10 cellular contexts compared by ENCODE assay signal in genomic region chr2:170817999-170818293, GRCh38. TPM values are rescaled to one million over a fixed set of nuclear protein-coding genes. Genes with fewer than 3 reads are reported as not detected.
DNase-seq lines count a peak whose midpoint lies in the region; ATAC-seq and TF ChIP-seq lines count a peak whose summit lies in the region.
"Had no signal": no experiment of that assay in that cellular context is flagged by ENCODE, and none has a peak within 500 bp of the region (broad histone marks: within the 10 kb centered on the region; RNA-seq: fewer than 3 reads in every experiment).

No MANE protein-coding gene starts in this region.

- TF ChIP-seq POLR2A in stomach (IDR thresholded peaks at IDR 0.05): no peak

- DNase-seq in activated CD4-positive, alpha-beta T cell treated with anti-CD3 and anti-CD28 coated beads for 36 hours: no peak
- no peak for DNase-seq in activated CD4-positive, alpha-beta T cell treated with anti-CD3 and anti-CD28 coated beads for 1 hour
- DNase-seq in iPS DF 6.9 (ENCODE audit: low read depth, low spot score) (no peak), stomach (no peak), left lobe of liver (ENCODE audit: low spot score) (no peak), ACHN (no peak)

- H3K27me3 ChIP-seq in iPS DF 6.9 (ENCODE audit: control insufficient read depth, insufficient read depth, low read length) (peaks cover 80% of the 10 kb centered on the region), stomach (peaks cover 63 to 100% (median 100%) of the 10 kb centered on the region in 3 donors)

- no peak overlapping the region for H3K27ac Mint-ChIP-seq in activated CD4-positive, alpha-beta T cell treated with anti-CD3 and anti-CD28 coated beads for 36 hours

- no peak for TF ChIP-seq EP300 in stomach (IDR thresholded peaks at IDR 0.05)

- H3K4me3 Mint-ChIP-seq in activated CD4-positive, alpha-beta T cell treated with anti-CD3 and anti-CD28 coated beads for 36 hours: peak overlapping the region; percentile 70

- CTCF ChIA-PET in activated CD4-positive, alpha-beta T cell treated with anti-CD3 and anti-CD28 coated beads for 36 hours (lab: Charles Lee): interaction anchor here (0.6 to 1.3 kb wide), 4 partner anchors 55 to 448 kb away, joined by 3 to 5 read pairs (median 4); no protein-coding TSS in a partner anchor

- H3K4me3 ChIP-seq in iPS DF 6.9 (ENCODE audit: low read length) (peak overlapping the region; percentile 29; the same call in 1 of the 2 replicates), stomach (peak overlapping the region; percentile 35 to 64 (median 44))

- no peaks in the 10 kb centered on the region for H3K36me3 Mint-ChIP-seq in activated CD4-positive, alpha-beta T cell treated with anti-CD3 and anti-CD28 coated beads for 36 hours (ENCODE audit: low read depth)

- WGBS in iPS DF 6.9 (ENCODE audit: insufficient coverage, insufficient read length): no CpG with 5 or more reads among the region's 23 CpGs
- WGBS in stomach, 5 donors: 1 to 5% (median 3%) methylated on average over 13 to 23 of the region's 23 CpGs

- peak overlapping the region; percentile 71; the same call in 1 of the 2 replicates for H3K27ac ChIP-seq in VCaP
- no peak overlapping the region for H3K27ac ChIP-seq in iPS DF 6.9 (ENCODE audit: low read length)
- H3K27ac ChIP-seq in stomach: no peak overlapping the region
- H3K27ac ChIP-seq: epithelial cell of prostate had no signal

- peaks cover 77% of the 10 kb centered on the region for H3K27me3 Mint-ChIP-seq in activated CD4-positive, alpha-beta T cell treated with anti-CD3 and anti-CD28 coated beads for 36 hours

- TF ChIP-seq CTCF in VCaP (conservative IDR thresholded peaks at IDR 0.05): no peak
- TF ChIP-seq CTCF in stomach (IDR thresholded peaks at IDR 0.05): no peak

- intact Hi-C loops in activated CD4-positive, alpha-beta T cell treated with anti-CD3 and anti-CD28 coated beads for 36 hours (cut with DNase I, micrococcal nuclease): loop anchor here (2.0 to 5.0 kb wide), 3 partner anchors 55 to 1269 kb away; partner anchors contain the start of gene DLX1 (in 2 of the 2)
- intact Hi-C loops in stomach (cut with DNase I; ENCODE audit: low total_unique reads): loop anchor here (5.0 to 10.0 kb wide), 3 partner anchors 103 to 453 kb away; partner anchors contain the start of gene SP5

- H3K4me1 ChIP-seq in iPS DF 6.9 (ENCODE audit: control insufficient read depth, insufficient read depth, low read length): peaks cover 8% of the 10 kb centered on the region
- peaks cover 74 to 92% (median 83%) of the 10 kb centered on the region in 4 donors for H3K4me1 ChIP-seq in stomach

- POLR2A ChIA-PET in activated CD4-positive, alpha-beta T cell treated with anti-CD3 and anti-CD28 coated beads for 36 hours (lab: Charles Lee): interaction anchor here (0.9 kb wide), 1 partner anchor 9 kb away, joined by 3 read pairs; no protein-coding TSS in a partner anchor

- H3K9me3 Mint-ChIP-seq in activated CD4-positive, alpha-beta T cell treated with anti-CD3 and anti-CD28 coated beads for 36 hours (ENCODE audit: low read depth): no peaks in the 10 kb centered on the region

- no peak for ATAC-seq in activated CD4-positive, alpha-beta T cell treated with anti-CD3 and anti-CD28 coated beads for 36 hours
- ATAC-seq in left lobe of liver (no peak), HG03520 (IDR thresholded peaks at IDR 0.05; ENCODE audit: unreplicated experiment) (no peak)

- H3K9me3 ChIP-seq in iPS DF 6.9 (ENCODE audit: control insufficient read depth, insufficient read depth, low read length): no peaks in the 10 kb centered on the region
- peaks cover 0 to 2% (median 0%) of the 10 kb centered on the region in 4 donors for H3K9me3 ChIP-seq in stomach

- in situ Hi-C loops in ACHN (cut with HindIII; ENCODE audit: low pct_ligation_motif_present, low pct_unique_long_range_greater_than_20kb, low sequenced_read_pairs): loop anchor here (25.0 kb wide), 1 partner anchor 406 kb away; no protein-coding TSS in a partner anchor

- H3K4me1 Mint-ChIP-seq in activated CD4-positive, alpha-beta T cell treated with anti-CD3 and anti-CD28 coated beads for 36 hours: peaks cover 62% of the 10 kb centered on the region

- H3K36me3 ChIP-seq in iPS DF 6.9 (ENCODE audit: control insufficient read depth, insufficient read depth, low read length) (no peaks in the 10 kb centered on the region), stomach (no peaks in the 10 kb centered on the region)

RNA-seq across cellular contexts. Expression of gene GAD1, which starts 1.3 kb away (rescaled TPM):
- 1 to 10 TPM; 6.5 to 6.9 TPM for total RNA-seq in activated CD4-positive, alpha-beta T cell treated with anti-CD3 and anti-CD28 coated beads for 36 hours
- total RNA-seq in stomach: 1 to 10 TPM in 1 of 5 donors, not detected in 4; 2.4 TPM
- under 1 TPM in 2 of 3 donors, not detected in 1; 0.38 to 0.81 TPM for polyA plus RNA-seq in stomach
- not detected for total RNA-seq in left lobe of liver

RNA-seq across cellular contexts. Expression of gene ERICH2, which starts 47.8 kb away (rescaled TPM):
- total RNA-seq in activated CD4-positive, alpha-beta T cell treated with anti-CD3 and anti-CD28 coated beads for 36 hours: not detected
- total RNA-seq in stomach: not detected
- polyA plus RNA-seq in stomach: 1 to 10 TPM; 1.5 to 6.8 (median 6.1) TPM
- 1.5 TPM for total RNA-seq in left lobe of liver
- total RNA-seq: RPMI7951 had no signal
